In genomic region chrX:130165703-130166502, GRCh38 we compare ENCODE assay signal across 8 cellular contexts. TPM values are rescaled to one million over a fixed set of nuclear protein-coding genes. Genes with fewer than 3 reads are reported as not detected.
DNase-seq lines count a peak whose midpoint lies in the region; ATAC-seq and TF ChIP-seq lines count a peak whose summit lies in the region.

Gene AIFM1 (minus strand): TSS chrX:130165841. CDS start chrX:130165656, 185 bp downstream.

- H3K27ac ChIP-seq in testis: peak within 1 kb of the TSS; percentile 87 to 88

- H3K27me3 ChIP-seq in testis: no peaks in the 10 kb centered on the region

- H3K4me1 ChIP-seq in testis: peaks cover 3% of the 10 kb centered on the region

- intact Hi-C loops in testis (cut with DNase I; ENCODE audit: low total_unique reads): no loop called here

- WGBS in testis, 2 donors: 0 to 1% methylated on average over 25 to 34 of the region's 50 CpGs

- no peaks in the 10 kb centered on the region for H3K36me3 Mint-ChIP-seq in activated naive CD8-positive, alpha-beta T cell

- H3K4me3 Mint-ChIP-seq in activated naive CD8-positive, alpha-beta T cell: peak within 1 kb of the TSS; percentile 90

- TF ChIP-seq CTCF in omental fat pad (IDR thresholded peaks at IDR 0.05): no peak
- TF ChIP-seq CTCF in testis (IDR thresholded peaks at IDR 0.05): no peak

- peaks cover 36% of the 10 kb centered on the region for H3K4me1 Mint-ChIP-seq in activated naive CD8-positive, alpha-beta T cell (ENCODE audit: low read depth)

- peak within 1 kb of the TSS; percentile 96 for H3K4me3 ChIP-seq in GM08714 (ENCODE audit: low read length)
- peak within 1 kb of the TSS; percentile 63 to 72 for H3K4me3 ChIP-seq in testis

- H3K9me3 ChIP-seq in testis: no peaks in the 10 kb centered on the region

- no peaks in the 10 kb centered on the region for H3K9me3 Mint-ChIP-seq in activated naive CD8-positive, alpha-beta T cell (ENCODE audit: low read depth)

- H3K36me3 ChIP-seq in testis (ENCODE audit: low read depth, missing control alignments): no peaks in the 10 kb centered on the region

- peak within 1 kb of the TSS; percentile 89 for H3K27ac Mint-ChIP-seq in activated naive CD8-positive, alpha-beta T cell

- TF ChIP-seq POLR2A in testis (IDR thresholded peaks at IDR 0.05): no peak

- no peaks in the 10 kb centered on the region for H3K27me3 Mint-ChIP-seq in activated naive CD8-positive, alpha-beta T cell

- ATAC-seq in HG02623 (IDR thresholded peaks at IDR 0.05; ENCODE audit: unreplicated experiment): peak; percentile 90
- ATAC-seq in omental fat pad (ENCODE audit: low FRiP score): peak; percentile 94

- DNase-seq in NCI-H1105 (lab: John Stamatoyannopoulos, UW) (peak; percentile 82), SKM-1 treated with dmso at 0.1 percent for 144 hours (lab: John Stamatoyannopoulos, UW; ENCODE audit: unreplicated experiment) (peak; percentile 83), glomerular visceral epithelial cell (ENCODE audit: extremely low spot score) (peak; percentile 94), omental fat pad (ENCODE audit: low spot score) (peak; percentile 58), testis (peak; percentile 89)

RNA-seq across cellular contexts. Expression of gene AIFM1, which starts in this region (rescaled TPM):
- 10 to 100 TPM; 14.7 to 21.2 (median 16.9) TPM for total RNA-seq in omental fat pad
- 10 to 100 TPM; 55.1 to 70.1 TPM for total RNA-seq in testis
- 67.1 TPM for polyA plus RNA-seq in testis (ENCODE audit: insufficient read depth, low read depth, low replicate concordance)

Comparison
In these comparisons a context has a peak if more than half of its experiments do, and no peak if none do; other contexts are left out.
1. Peak in every context shown above with its lines: DNase-seq, ATAC-seq, H3K4me3 ChIP-seq and H3K27ac ChIP-seq.